Comparison of ENCODE assay signal across 8 cellular contexts in genomic region chr5:65722575-65723424, GRCh38. TPM values are rescaled to one million over a fixed set of nuclear protein-coding genes. Genes with fewer than 3 reads are reported as not detected.
DNase-seq lines count a peak whose midpoint lies in the region; ATAC-seq and TF ChIP-seq lines count a peak whose summit lies in the region.

No MANE protein-coding gene starts in this region.

- H3K27me3 ChIP-seq in stomach, result no peaks in the 10 kb centered on the region

- H3K9me3 ChIP-seq in stomach, result no peaks in the 10 kb centered on the region

- H3K36me3 ChIP-seq in stomach, result no peaks in the 10 kb centered on the region

- peak overlapping the region; percentile 86 for H3K27ac Mint-ChIP-seq in activated T-cell treated with anti-CD3 and anti-CD28 coated beads, Interleukin-2, amount 50 U/mL, for 24 hours
- H3K27ac Mint-ChIP-seq in IgD-negative memory B cell, result peak overlapping the region; percentile 18 to 96 (median 34)
- peak overlapping the region; percentile 97 for H3K27ac Mint-ChIP-seq in dendritic cell treated with granulocyte-macrophage colony-stimulating factor and Interleukin-4, amounts not matched to agents 40 ng/mL and 50 ng/mL, for 4 days

- H3K4me1 ChIP-seq in stomach, result peaks cover 3 to 31% (median 25%) of the 10 kb centered on the region in 4 donors

- intact Hi-C loops in dendritic cell treated with granulocyte-macrophage colony-stimulating factor and Interleukin-4, amounts not matched to agents 40 ng/mL and 50 ng/mL, for 4 days (cut with micrococcal nuclease), result loop anchor here (1.0 to 2.0 kb wide), 2 partner anchors 98 to 204 kb away; partner anchors contain the start of genes ERBIN and TRIM23
- intact Hi-C loops in stomach (cut with DNase I; ENCODE audit: low total_unique reads), result no loop called here

- 3 to 5% (median 4%) methylated on average over 22 to 29 of the region's 29 CpGs for WGBS in stomach, 5 donors

- no peak for DNase-seq in activated T-cell treated with anti-CD3 and anti-CD28 coated beads, Interleukin-2, amount 50 U/mL, for 24 hours
- no peak for DNase-seq in activated T-cell treated with anti-CD3 and anti-CD28 coated beads, Interleukin-2, amount 50 U/mL, for 1 hour
- DNase-seq in SIG-M5 treated with dmso at 0.1 percent for 504 hours (lab: John Stamatoyannopoulos, UW; ENCODE audit: unreplicated experiment), result peak; percentile 63
- DNase-seq in left kidney (ENCODE audit: low read depth, low spot score), result peak; percentile 83
- no peak for DNase-seq in stomach

- peak overlapping the region; percentile 64 to 99 (median 83) for H3K4me3 ChIP-seq in stomach

- peaks cover 27% of the 10 kb centered on the region for H3K4me1 Mint-ChIP-seq in activated T-cell treated with anti-CD3 and anti-CD28 coated beads, Interleukin-2, amount 50 U/mL, for 24 hours (ENCODE audit: low read depth)
- peaks cover 16 to 19% (median 18%) of the 10 kb centered on the region in 3 donors for H3K4me1 Mint-ChIP-seq in IgD-negative memory B cell
- peaks cover 23% of the 10 kb centered on the region for H3K4me1 Mint-ChIP-seq in dendritic cell treated with granulocyte-macrophage colony-stimulating factor and Interleukin-4, amounts not matched to agents 40 ng/mL and 50 ng/mL, for 4 days (ENCODE audit: low read depth)

- H3K9me3 Mint-ChIP-seq in activated T-cell treated with anti-CD3 and anti-CD28 coated beads, Interleukin-2, amount 50 U/mL, for 24 hours, result no peaks in the 10 kb centered on the region
- H3K9me3 Mint-ChIP-seq in IgD-negative memory B cell, result no peaks in the 10 kb centered on the region
- no peaks in the 10 kb centered on the region for H3K9me3 Mint-ChIP-seq in dendritic cell treated with granulocyte-macrophage colony-stimulating factor and Interleukin-4, amounts not matched to agents 40 ng/mL and 50 ng/mL, for 4 days

- H3K4me3 Mint-ChIP-seq in activated T-cell treated with anti-CD3 and anti-CD28 coated beads, Interleukin-2, amount 50 U/mL, for 24 hours, result peak overlapping the region; percentile 89
- H3K4me3 Mint-ChIP-seq in IgD-negative memory B cell, result peak overlapping the region; percentile 91 to 98 (median 93)
- peak overlapping the region; percentile 94 for H3K4me3 Mint-ChIP-seq in dendritic cell treated with granulocyte-macrophage colony-stimulating factor and Interleukin-4, amounts not matched to agents 40 ng/mL and 50 ng/mL, for 4 days

- peaks cover 21% of the 10 kb centered on the region for H3K36me3 Mint-ChIP-seq in activated T-cell treated with anti-CD3 and anti-CD28 coated beads, Interleukin-2, amount 50 U/mL, for 24 hours (ENCODE audit: low read depth)
- H3K36me3 Mint-ChIP-seq in IgD-negative memory B cell, result peaks cover 3% of the 10 kb centered on the region
- H3K36me3 Mint-ChIP-seq in dendritic cell treated with granulocyte-macrophage colony-stimulating factor and Interleukin-4, amounts not matched to agents 40 ng/mL and 50 ng/mL, for 4 days (ENCODE audit: low read depth), result peaks cover 23% of the 10 kb centered on the region

- TF ChIP-seq POLR2A in stomach (IDR thresholded peaks at IDR 0.05), result no peak

- H3K27ac ChIP-seq in stomach, result peak overlapping the region; percentile 72 to 85 (median 81)

- H3K27me3 Mint-ChIP-seq in activated T-cell treated with anti-CD3 and anti-CD28 coated beads, Interleukin-2, amount 50 U/mL, for 24 hours, result no peaks in the 10 kb centered on the region
- no peaks in the 10 kb centered on the region for H3K27me3 Mint-ChIP-seq in IgD-negative memory B cell
- no peaks in the 10 kb centered on the region for H3K27me3 Mint-ChIP-seq in dendritic cell treated with granulocyte-macrophage colony-stimulating factor and Interleukin-4, amounts not matched to agents 40 ng/mL and 50 ng/mL, for 4 days

- no peak for ATAC-seq in HG03439 (IDR thresholded peaks at IDR 0.05; ENCODE audit: unreplicated experiment)

- TF ChIP-seq CTCF in stomach (IDR thresholded peaks at IDR 0.05), result no peak

- no peak for TF ChIP-seq EP300 in stomach (IDR thresholded peaks at IDR 0.05)

RNA-seq across cellular contexts. Expression of gene NLN, which starts 0.8 kb away (rescaled TPM):
- polyA plus RNA-seq in IgD-negative memory B cell (3.6 TPM), stomach (10 to 100 TPM in 1 of 3 donors, 1 to 10 TPM in 2; 2.0 to 11.5 (median 6.3) TPM)
- total RNA-seq in stomach, result 10 to 100 TPM in 3 of 5 donors, 1 to 10 TPM in 1, under 1 TPM in 1; 0.58 to 27.5 (median 13.2) TPM

RNA-seq across cellular contexts. Expression of gene SGTB, which starts 0.9 kb away (rescaled TPM):
- 2.9 TPM for polyA plus RNA-seq in IgD-negative memory B cell
- total RNA-seq in stomach, result 10 to 100 TPM in 1 of 5 donors, 1 to 10 TPM in 3, not detected in 1; 3.6 to 39.7 (median 7.5) TPM
- 1 to 10 TPM; 1.1 to 2.7 (median 1.3) TPM for polyA plus RNA-seq in stomach

Comparison
In these comparisons a context has a peak if more than half of its experiments do, and no peak if none do; other contexts are left out.
1. DNase-seq: peak in SIG-M5 treated with dmso at 0.1 percent for 504 hours (single experiment) and left kidney (single experiment); none in activated T-cell treated with anti-CD3 and anti-CD28 coated beads, Interleukin-2, amount 50 U/mL, for 24 hours (single experiment), activated T-cell treated with anti-CD3 and anti-CD28 coated beads, Interleukin-2, amount 50 U/mL, for 1 hour (single experiment) and stomach (single experiment).
2. H3K27ac Mint-ChIP-seq: peak in every context shown above with its lines; median percentile 97 in dendritic cell treated with granulocyte-macrophage colony-stimulating factor and Interleukin-4, amounts not matched to agents 40 ng/mL and 50 ng/mL, for 4 days; 86 in activated T-cell treated with anti-CD3 and anti-CD28 coated beads, Interleukin-2, amount 50 U/mL, for 24 hours; 34 in IgD-negative memory B cell.
3. Peak in every context shown above with its lines, with median percentiles within 50 percentile points of each other: H3K4me3 Mint-ChIP-seq.